Comparison of ENCODE assay signal across 9 cellular contexts in genomic region chr6:68635412-68635705, GRCh38. TPM values are rescaled to one million over a fixed set of nuclear protein-coding genes. Genes with fewer than 3 reads are reported as not detected.
DNase-seq lines count a peak whose midpoint lies in the region; ATAC-seq, FAIRE-seq and TF ChIP-seq lines count a peak whose summit lies in the region.
"Had no signal": no experiment of that assay in that cellular context is flagged by ENCODE, and none has a peak within 500 bp of the region (broad histone marks: within the 10 kb centered on the region; RNA-seq: fewer than 3 reads in every experiment).

No MANE protein-coding gene starts in this region.

- no peak overlapping the region for H3K27ac ChIP-seq in colonic mucosa
- H3K27ac ChIP-seq in neuronal stem cell (replicated peaks; ENCODE audit: low read length), result peak overlapping the region; percentile 49

- no CpG with 5 or more reads among the region's 15 CpGs for WGBS in neuronal stem cell (ENCODE audit: extremely low coverage in 2 of 2, insufficient read length in 2 of 2, insufficient replicate concordance in 1 of 2), 2 donors

- H3K4me2 ChIP-seq in neuronal stem cell (ENCODE audit: insufficient read depth, low read length, poor library complexity, severe bottlenecking), result peak overlapping the region; percentile 67

- H3K36me3 ChIP-seq in colonic mucosa, result no peaks in the 10 kb centered on the region
- peaks cover 0 to 12% of the 10 kb centered on the region in 2 donors for H3K36me3 ChIP-seq in neuronal stem cell (replicated peaks in 1 of 2; ENCODE audit: control insufficient read depth in 2 of 2, insufficient read depth in 2 of 2, low read length in 2 of 2)

- no peak overlapping the region for H3K4ac ChIP-seq in neuronal stem cell (ENCODE audit: low read length)

- intact Hi-C loops in colonic mucosa (cut with DNase I), result loop anchor here (10.0 kb wide), 1 partner anchor 329 kb away; no protein-coding TSS in a partner anchor

- no peak overlapping the region for H2BK5ac ChIP-seq in neuronal stem cell (ENCODE audit: low read length)

- no peak for TF ChIP-seq CTCF in GM12875 (IDR thresholded peaks at IDR 0.05; ENCODE audit: borderline replicate concordance, insufficient read depth, low read depth, low read length)
- no peak for TF ChIP-seq CTCF in colonic mucosa (IDR thresholded peaks at IDR 0.05)

- H2BK15ac ChIP-seq in neuronal stem cell (ENCODE audit: low read length), result no peak overlapping the region

- H2BK12ac ChIP-seq in neuronal stem cell (ENCODE audit: low read length), result no peak overlapping the region

- peak overlapping the region; percentile 97 for H2AFZ ChIP-seq in neuronal stem cell (ENCODE audit: low read length)

- H3K9me3 ChIP-seq in colonic mucosa (no peaks in the 10 kb centered on the region), neuronal stem cell (replicated peaks in 1 of 2; ENCODE audit: control insufficient read depth in 2 of 2, insufficient read depth in 1 of 2, low read depth in 1 of 2, low read length in 2 of 2) (no peaks in the 10 kb centered on the region)

- peak; percentile 13 for ATAC-seq in HG03196 (IDR thresholded peaks at IDR 0.05; ENCODE audit: unreplicated experiment)
- no peak for ATAC-seq in GM21381 (IDR thresholded peaks at IDR 0.05; ENCODE audit: unreplicated experiment)

- H3K18ac ChIP-seq in neuronal stem cell (ENCODE audit: low read length), result peak overlapping the region; percentile 53

- H3K79me1 ChIP-seq in neuronal stem cell (ENCODE audit: low read depth, low read length), result no peaks in the 10 kb centered on the region

- no peak overlapping the region for H3K14ac ChIP-seq in neuronal stem cell (ENCODE audit: low read length)

- no peak for FAIRE-seq in HTR-8/SVneo (lab: Jason Lieb, UNC)

- H3K4me3 ChIP-seq in GM12875 (ENCODE audit: low read depth, low read length) (peak overlapping the region; percentile 43), colonic mucosa (peak overlapping the region; percentile 38), neuronal stem cell (ENCODE audit: low read length in 2 of 2) (peak overlapping the region; percentile 80 to 91)

- no peak overlapping the region for H2AK5ac ChIP-seq in neuronal stem cell (ENCODE audit: low read depth, low read length)

- H4K91ac ChIP-seq in neuronal stem cell (ENCODE audit: low read depth, low read length, poor library complexity), result no peak overlapping the region

- H4K8ac ChIP-seq in neuronal stem cell (ENCODE audit: low read depth, low read length), result no peak overlapping the region

- no peak for DNase-seq in colonic mucosa
- DNase-seq in neuronal stem cell (ENCODE audit: low spot score), result no peak
- DNase-seq in NCI-H1694 treated with DMSO at 0.1 percent for 48 hours (lab: John Stamatoyannopoulos, UW), result no peak
- DNase-seq in stimulated activated CD4-positive, alpha-beta T cell treated with anti-CD3 and anti-CD28 coated beads, Interleukin-2, amount 100 ng/mL, for 24 hours, result no peak
- DNase-seq in HTR-8/SVneo (ENCODE audit: insufficient read length, low spot score), result no peak

- no peak overlapping the region for H3K23ac ChIP-seq in neuronal stem cell (ENCODE audit: low read depth, low read length, poor library complexity)

- H3K27me3 ChIP-seq in colonic mucosa (peaks cover 7% of the 10 kb centered on the region), neuronal stem cell (ENCODE audit: control insufficient read depth in 3 of 3, insufficient read depth in 3 of 3, low read depth in 1 of 3, low read length in 3 of 3) (peaks cover 0 to 19% (median 0%) of the 10 kb centered on the region in 3 experiments)

- H3K4me1 ChIP-seq in colonic mucosa (no peaks in the 10 kb centered on the region), neuronal stem cell (ENCODE audit: control insufficient read depth in 2 of 2, insufficient read depth in 1 of 2, low read depth in 1 of 2, low read length in 2 of 2) (peaks cover 4 to 18% of the 10 kb centered on the region in 2 donors)

- no peak overlapping the region for H2BK120ac ChIP-seq in neuronal stem cell (ENCODE audit: low read depth, low read length)

- H3K9ac ChIP-seq in colonic mucosa (ENCODE audit: low read depth in 2 of 2, low read length in 2 of 2) (peak overlapping the region; percentile 43 to 58), neuronal stem cell (ENCODE audit: low read depth, low read length, poor library complexity) (no peak overlapping the region)

RNA-seq across cellular contexts. Expression of gene ADGRB3, which starts 0.3 kb away (rescaled TPM):
- under 1 TPM; 0.42 to 0.98 TPM for total RNA-seq in colonic mucosa
- 1.7 TPM for polyA plus RNA-seq in neuronal stem cell (2013, experiment 1 of 2)
- polyA plus RNA-seq in neuronal stem cell (2013, experiment 2 of 2), result 1.8 TPM
- total RNA-seq: LHCN-M2 had no signal
